ENCODE assay signal across 1 cellular context in genomic region chr7:96322373-96322695, GRCh38.
TF ChIP-seq lines count a peak whose summit lies in the region.

No MANE protein-coding gene starts in this region.

TF ChIP-seq in K562, 482 proteins besides CTCF, POLR2A, EP300 and RAD21 (continued from another document and continues in another):
- TF ChIP-seq ZBTB40 (IDR thresholded peaks at IDR 0.05) (no peak), ZBTB40 (CRISPR knock-in tag; IDR thresholded peaks at IDR 0.05) (no peak), SMARCE1 (IDR thresholded peaks at IDR 0.05) (peak; percentile 33; the same call in 1 of the 2 replicates), BCL6 (CRISPR knock-in tag; IDR thresholded peaks at IDR 0.05) (no peak), MNT (conservative IDR thresholded peaks at IDR 0.05) (peak in 1 of 2 experiments; percentile 63; a peak in 2 of 4 replicates), PTTG1 (tag; IDR thresholded peaks at IDR 0.05; ENCODE audit: low read depth) (no peak), HMBOX1 (IDR thresholded peaks at IDR 0.05) (no peak), STAT5B (CRISPR knock-in tag; IDR thresholded peaks at IDR 0.05) (no peak), FIP1L1 (IDR thresholded peaks at IDR 0.05; ENCODE audit: low read depth, low read length, poor library complexity, severe bottlenecking) (no peak), REST (CRISPR knock-in tag; IDR thresholded peaks at IDR 0.05; ENCODE audit: low read depth) (0 out of 2 replicates have a peak, but pooled peaks have one; percentile 88), CEBPZ (IDR thresholded peaks at IDR 0.05; ENCODE audit: borderline replicate concordance, low read depth, low read length) (no peak), SOX6 (IDR thresholded peaks at IDR 0.05) (peak; percentile 2; the same call in 1 of the 2 replicates), TAF9B (IDR thresholded peaks at IDR 0.05; ENCODE audit: partially characterized antibody) (no peak), SRF (CRISPR knock-in tag; IDR thresholded peaks at IDR 0.05) (no peak), ZFP36 (IDR thresholded peaks at IDR 0.05; ENCODE audit: low read depth, low read length, partially characterized antibody) (no peak), MIER1 (IDR thresholded peaks at IDR 0.05; ENCODE audit: low read depth) (peak; percentile 73; the same call in 1 of the 2 replicates), KLF6 (CRISPR knock-in tag; IDR thresholded peaks at IDR 0.05; ENCODE audit: borderline replicate concordance) (0 out of 2 replicates have a peak, but pooled peaks have one; percentile 11), NRF1 (conservative IDR thresholded peaks at IDR 0.05 in 1 of 2, IDR thresholded peaks at IDR 0.05 in 1 of 2) (peak; percentile 58 to 59; a peak in 3 of 4 replicates), XRCC3 (IDR thresholded peaks at IDR 0.05) (no peak), ZNF780A (CRISPR knock-in tag; IDR thresholded peaks at IDR 0.05) (no peak), ZNF589 (CRISPR knock-in tag; IDR thresholded peaks at IDR 0.05; ENCODE audit: low read depth) (peak; percentile 65; the same call in 1 of the 2 replicates), SP2 (IDR thresholded peaks at IDR 0.05; ENCODE audit: extremely low read depth, low read depth, low read length, poor library complexity, severe bottlenecking) (no peak), ETV5 (CRISPR knock-in tag; IDR thresholded peaks at IDR 0.05; ENCODE audit: low read depth) (no peak), TRIM24 (IDR thresholded peaks at IDR 0.05) (0 out of 4 replicates have a peak, but pooled peaks of 1 of the 2 experiments have one; percentile 7), EHMT2 (IDR thresholded peaks at IDR 0.05) (0 out of 2 replicates have a peak, but pooled peaks have one; percentile 4), CHCHD3 (CRISPR knock-in tag; IDR thresholded peaks at IDR 0.05) (no peak), NCOA6 (IDR thresholded peaks at IDR 0.05) (0 out of 2 replicates have a peak, but pooled peaks have one; percentile 25), ZNF280B (CRISPR knock-in tag; IDR thresholded peaks at IDR 0.05) (no peak), ZNF592 (IDR thresholded peaks at IDR 0.05) (no peak)
